In the genomic region with DNA sequence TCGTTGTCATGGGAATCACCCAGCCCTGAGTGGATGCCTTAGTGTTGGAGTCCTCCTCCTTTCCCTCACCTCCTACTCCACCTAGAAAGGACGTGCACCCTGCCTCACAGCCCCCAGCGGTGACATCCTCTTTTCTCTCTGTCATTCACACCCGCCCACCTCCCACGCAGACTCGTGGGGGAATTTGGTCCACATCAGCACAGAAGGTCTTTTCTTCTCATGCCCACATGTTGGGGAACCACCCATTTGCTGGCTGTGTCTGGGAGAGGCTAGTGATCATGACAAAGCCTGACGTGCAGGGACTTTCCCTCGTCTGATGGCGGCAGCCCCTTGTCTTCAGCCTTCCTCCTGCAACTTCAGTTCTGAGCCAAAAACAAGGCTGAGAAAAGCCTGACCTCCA, we compare ENCODE assay signal across 10 cellular contexts.
A peak's percentile ranks its signal among the peaks of the same experiment; 100 is the strongest.
DNase-seq lines count a peak whose midpoint lies in the region; ATAC-seq and TF ChIP-seq lines count a peak whose summit lies in the region.
"Had no signal": no experiment of that assay in that cellular context is flagged by ENCODE, and none has a peak within 500 bp of the region (broad histone marks: within the 10 kb centered on the region; RNA-seq: fewer than 3 reads in every experiment).

No MANE protein-coding gene starts in this region.

- in situ Hi-C loops in SK-MEL-5 (cut with HindIII; ENCODE audit: low pct_unique_long_range_greater_than_20kb, low sequenced_read_pairs): no loop called here
- in situ Hi-C loops in transverse colon (cut with MboI; ENCODE audit: low pct_ligation_motif_present in 1 of 4, low pct_unique_long_range_greater_than_20kb in 1 of 4, low sequenced_read_pairs in 3 of 4): no loop called here

- H3K27ac Mint-ChIP-seq in CD8-positive, alpha-beta T cell: peak overlapping the region; percentile 11
- H3K27ac Mint-ChIP-seq in activated naive CD8-positive, alpha-beta T cell treated with anti-CD3 and anti-CD28 coated beads, Interleukin-2, amount 50 U/mL, for 24 hours: peak overlapping the region; percentile 90
- H3K27ac Mint-ChIP-seq in Caco-2 (ENCODE audit: unreplicated experiment): no peak overlapping the region

- no peak for TF ChIP-seq EP300 in transverse colon (IDR thresholded peaks at IDR 0.05; ENCODE audit: low read depth)

- H3K36me3 ChIP-seq in CD8-positive, alpha-beta T cell (ENCODE audit: insufficient read depth, low read length): no peaks in the 10 kb centered on the region
- no peaks in the 10 kb centered on the region for H3K36me3 ChIP-seq in transverse colon
- H3K36me3 ChIP-seq in ascending aorta: no peaks in the 10 kb centered on the region
- H3K36me3 ChIP-seq in Caco-2 (ENCODE audit: control insufficient read depth, insufficient read depth, low read length): no peaks in the 10 kb centered on the region
- H3K36me3 ChIP-seq: pancreas had no signal

- H3K4me3 ChIP-seq in CD8-positive, alpha-beta T cell (ENCODE audit: low read depth, low read length): no peak overlapping the region
- H3K4me3 ChIP-seq in transverse colon (no peak overlapping the region), ascending aorta (no peak overlapping the region), Caco-2 (ENCODE audit: low read depth, low read length) (no peak overlapping the region)
- H3K4me3 ChIP-seq: pancreas had no signal

- no peaks in the 10 kb centered on the region for H3K9me3 Mint-ChIP-seq in CD8-positive, alpha-beta T cell
- H3K9me3 Mint-ChIP-seq in activated naive CD8-positive, alpha-beta T cell treated with anti-CD3 and anti-CD28 coated beads, Interleukin-2, amount 50 U/mL, for 24 hours: no peaks in the 10 kb centered on the region
- H3K9me3 Mint-ChIP-seq in Caco-2 (ENCODE audit: unreplicated experiment): no peaks in the 10 kb centered on the region

- intact Hi-C loops in CD8-positive, alpha-beta T cell (cut with DNase I, micrococcal nuclease): no loop called here
- intact Hi-C loops in transverse colon (cut with DNase I; ENCODE audit: low total_unique reads): no loop called here
- intact Hi-C loops in ascending aorta (cut with DNase I): no loop called here
- intact Hi-C loops in Caco-2 (cut with micrococcal nuclease; ENCODE audit: unreplicated experiment): no loop called here

- ATAC-seq in CD8-positive, alpha-beta T cell: peak; percentile 78
- ATAC-seq in GM21528 (IDR thresholded peaks at IDR 0.05; ENCODE audit: low FRiP score, unreplicated experiment): peak; percentile 79
- peak; percentile 92 for ATAC-seq in activated naive CD8-positive, alpha-beta T cell treated with anti-CD3 and anti-CD28 coated beads, Interleukin-2, amount 50 U/mL, for 24 hours

- 76 to 83% methylated on average over 3 to 9 of the region's 9 CpGs for WGBS in transverse colon (ENCODE audit: low coverage in 1 of 2), 2 donors

- H3K9me3 ChIP-seq in CD8-positive, alpha-beta T cell (ENCODE audit: low read length): no peaks in the 10 kb centered on the region
- H3K9me3 ChIP-seq in transverse colon (no peaks in the 10 kb centered on the region), ascending aorta (no peaks in the 10 kb centered on the region), Caco-2 (no peaks in the 10 kb centered on the region)
- H3K9me3 ChIP-seq: pancreas had no signal

- peaks cover 17% of the 10 kb centered on the region for H3K4me1 ChIP-seq in CD8-positive, alpha-beta T cell (ENCODE audit: insufficient read depth, low read length)
- no peaks in the 10 kb centered on the region for H3K4me1 ChIP-seq in transverse colon
- no peaks in the 10 kb centered on the region for H3K4me1 ChIP-seq in ascending aorta
- H3K4me1 ChIP-seq in Caco-2: no peaks in the 10 kb centered on the region
- H3K4me1 ChIP-seq: pancreas had no signal

- DNase-seq in CD8-positive, alpha-beta T cell: peak in 2 of 7 experiments; percentile 42 to 70
- DNase-seq in SK-MEL-5 (ENCODE audit: low read depth, low spot score): peak; percentile 6
- DNase-seq in activated naive CD8-positive, alpha-beta T cell treated with anti-CD3 and anti-CD28 coated beads, Interleukin-2, amount 50 U/mL, for 24 hours: peak; percentile 90
- peak; percentile 80 to 87 for DNase-seq in stimulated activated CD8-positive, alpha-beta memory T cell treated with anti-CD3 and anti-CD28 coated beads, Interleukin-7, amount 100 ng/mL, for 48 hours (ENCODE audit: extremely low read depth in 1 of 2, low read depth in 1 of 2)
- no peak for DNase-seq in transverse colon
- DNase-seq in ascending aorta (ENCODE audit: low spot score in 2 of 2): no peak
- DNase-seq in Caco-2: no peak
- DNase-seq: pancreas had no signal

- TF ChIP-seq POLR2A in transverse colon (IDR thresholded peaks at IDR 0.05): no peak

- H3K27ac ChIP-seq in CD8-positive, alpha-beta T cell (ENCODE audit: low read depth, low read length): no peak overlapping the region
- H3K27ac ChIP-seq in transverse colon: no peak overlapping the region
- no peak overlapping the region for H3K27ac ChIP-seq in ascending aorta
- H3K27ac ChIP-seq: C4-2B, pancreas had no signal

- BruUV-seq in Caco-2 (replicated peaks; lab: Mats Ljungman, UMichigan): no TSS peak

- H3K4me1 Mint-ChIP-seq in CD8-positive, alpha-beta T cell (ENCODE audit: low read depth): peaks cover 17% of the 10 kb centered on the region
- H3K4me1 Mint-ChIP-seq in activated naive CD8-positive, alpha-beta T cell treated with anti-CD3 and anti-CD28 coated beads, Interleukin-2, amount 50 U/mL, for 24 hours: peaks cover 63% of the 10 kb centered on the region
- no peaks in the 10 kb centered on the region for H3K4me1 Mint-ChIP-seq in Caco-2 (ENCODE audit: low read depth, unreplicated experiment)

- POLR2A ChIA-PET in CD8-positive, alpha-beta T cell (lab: Charles Lee): no interaction called here
- POLR2A ChIA-PET in Caco-2 (lab: Charles Lee): no interaction called here

- no peaks in the 10 kb centered on the region for H3K27me3 Mint-ChIP-seq in CD8-positive, alpha-beta T cell (ENCODE audit: low read depth)
- peaks cover 3% of the 10 kb centered on the region for H3K27me3 Mint-ChIP-seq in activated naive CD8-positive, alpha-beta T cell treated with anti-CD3 and anti-CD28 coated beads, Interleukin-2, amount 50 U/mL, for 24 hours
- H3K27me3 Mint-ChIP-seq in Caco-2 (ENCODE audit: insufficient read depth, unreplicated experiment): no peaks in the 10 kb centered on the region

- H3K36me3 Mint-ChIP-seq in CD8-positive, alpha-beta T cell: no peaks in the 10 kb centered on the region
- peaks cover 3% of the 10 kb centered on the region for H3K36me3 Mint-ChIP-seq in activated naive CD8-positive, alpha-beta T cell treated with anti-CD3 and anti-CD28 coated beads, Interleukin-2, amount 50 U/mL, for 24 hours (ENCODE audit: low read depth)
- H3K36me3 Mint-ChIP-seq in Caco-2 (ENCODE audit: insufficient read depth, unreplicated experiment): no peaks in the 10 kb centered on the region

- no peak for TF ChIP-seq CTCF in CD8-positive, alpha-beta T cell (IDR thresholded peaks at IDR 0.05)
- TF ChIP-seq CTCF in transverse colon (IDR thresholded peaks at IDR 0.05) (no peak), ascending aorta (IDR thresholded peaks at IDR 0.05) (no peak), Caco-2 (IDR thresholded peaks at IDR 0.05; ENCODE audit: insufficient read depth in 1 of 2, low read depth in 1 of 2, low read length in 1 of 2, severe bottlenecking in 1 of 2, unreplicated experiment in 1 of 2) (no peak)

- CTCF ChIA-PET in CD8-positive, alpha-beta T cell (lab: Charles Lee): no interaction called here
- CTCF ChIA-PET in Caco-2 (lab: Charles Lee): no interaction called here

- H3K27me3 ChIP-seq in CD8-positive, alpha-beta T cell (ENCODE audit: insufficient read depth, low read length): no peaks in the 10 kb centered on the region
- H3K27me3 ChIP-seq in transverse colon (no peaks in the 10 kb centered on the region), ascending aorta (no peaks in the 10 kb centered on the region), Caco-2 (replicated peaks; ENCODE audit: control insufficient read depth, insufficient read depth, low read length) (no peaks in the 10 kb centered on the region)
- H3K27me3 ChIP-seq: pancreas had no signal

- H3K4me3 Mint-ChIP-seq in CD8-positive, alpha-beta T cell: no peak overlapping the region
- peak overlapping the region; percentile 40 for H3K4me3 Mint-ChIP-seq in activated naive CD8-positive, alpha-beta T cell treated with anti-CD3 and anti-CD28 coated beads, Interleukin-2, amount 50 U/mL, for 24 hours
- no peak overlapping the region for H3K4me3 Mint-ChIP-seq in Caco-2 (ENCODE audit: unreplicated experiment)

Comparison
In these comparisons a context has a peak if more than half of its experiments do, and no peak if none do; other contexts are left out.
1. DNase-seq: peak in SK-MEL-5 (single experiment), activated naive CD8-positive, alpha-beta T cell treated with anti-CD3 and anti-CD28 coated beads, Interleukin-2, amount 50 U/mL, for 24 hours (single experiment) and stimulated activated CD8-positive, alpha-beta memory T cell treated with anti-CD3 and anti-CD28 coated beads, Interleukin-7, amount 100 ng/mL, for 48 hours (2 of 2); none in transverse colon (single experiment), ascending aorta (0 of 2) and Caco-2 (0 of 2).
2. Peak in every context shown above with its lines, with median percentiles within 50 percentile points of each other: ATAC-seq.